ENCODE assay signal across 18 cellular contexts in the genomic region with DNA sequence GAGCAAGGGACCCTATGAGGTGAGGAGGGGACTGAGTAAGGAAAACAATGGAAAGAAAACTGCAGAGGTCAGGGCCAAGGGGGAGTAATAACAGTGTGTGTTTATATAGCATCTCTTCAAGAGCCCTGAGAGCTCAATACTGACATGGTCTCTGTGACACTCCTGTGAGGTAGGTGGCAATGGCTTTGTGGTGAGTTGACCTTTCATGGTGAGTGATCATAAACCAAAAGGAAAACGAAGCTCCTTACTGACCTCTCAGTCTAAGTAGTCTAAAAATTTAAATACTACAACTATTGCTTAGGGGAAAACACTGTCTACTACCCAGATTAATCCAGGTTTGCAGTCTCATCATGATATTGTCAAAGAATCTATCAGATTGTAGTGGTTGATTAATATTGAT.
DNase-seq lines count a peak whose midpoint lies in the region; ATAC-seq, FAIRE-seq and TF ChIP-seq lines count a peak whose summit lies in the region.
"Had no signal": no experiment of that assay in that cellular context is flagged by ENCODE, and none has a peak within 500 bp of the region (broad histone marks: within the 10 kb centered on the region; RNA-seq: fewer than 3 reads in every experiment).

No MANE protein-coding gene starts in this region.

- H3K79me2 ChIP-seq in GM12878 (ENCODE audit: control insufficient read depth, insufficient read depth, low read length) = no peaks in the 10 kb centered on the region

- CTCF ChIA-PET in GM12878 (lab: Yijun Ruan, JAX) = interaction anchor here (0.5 to 1.0 kb wide), 2 partner anchors 44 to 221 kb away, joined by 3 read pairs; no protein-coding TSS in a partner anchor

- H3K4me3 ChIP-seq in GM12878 = no peak overlapping the region

- H3K4me1 ChIP-seq in GM12878 (ENCODE audit: control insufficient read depth, insufficient read depth, low read length) = no peaks in the 10 kb centered on the region

- no TSS peak for BruUV-seq in GM12878 (replicated peaks; lab: Mats Ljungman, UMichigan)

- in situ Hi-C loops in GM12878 (cut with MboI) = no loop called here

- no peak for TF ChIP-seq CTCF in GM12878 (IDR thresholded peaks at IDR 0.05 in 2 of 3, conservative IDR thresholded peaks at IDR 0.05 in 1 of 3; ENCODE audit: control insufficient read depth in 2 of 3, extremely low read depth in 1 of 3, insufficient read depth in 1 of 3, low read depth in 3 of 3, low read length in 3 of 3)

- H3K27ac ChIP-seq in GM12878 (ENCODE audit: control insufficient read depth, insufficient read depth) = no peak overlapping the region

- no peak for TF ChIP-seq EP300 in GM12878 (IDR thresholded peaks at IDR 0.05; ENCODE audit: borderline replicate concordance in 1 of 2, control insufficient read depth in 1 of 2, low read depth in 2 of 2, low read length in 2 of 2)

- SMC1A ChIA-PET in GM12878 (lab: Charles Lee; ENCODE audit: uncharacterized antibody, unreplicated experiment) = interaction anchor here (0.6 kb wide), 1 partner anchor 159 kb away, joined by 3 read pairs; no protein-coding TSS in a partner anchor

- no peak overlapping the region for H3K4me2 ChIP-seq in GM12878 (ENCODE audit: control insufficient read depth, insufficient read depth)

- no peaks in the 10 kb centered on the region for H3K9me3 ChIP-seq in GM12878 (replicated peaks; ENCODE audit: control insufficient read depth, insufficient read depth, low read length)

- no peaks in the 10 kb centered on the region for H4K20me1 ChIP-seq in GM12878 (ENCODE audit: control insufficient read depth, insufficient read depth)

- DNase-seq in GM12878 (ENCODE audit: low read depth, low spot score) = no peak
- no peak for DNase-seq in SKM-1 (lab: John Stamatoyannopoulos, UW; ENCODE audit: unreplicated experiment)
- no peak for DNase-seq in RPMI8226
- no peak for DNase-seq in SW480 (ENCODE audit: low spot score)
- no peak for DNase-seq in NCI-H2196 treated with DMSO at 0.1 percent for 48 hours (lab: John Stamatoyannopoulos, UW; ENCODE audit: unreplicated experiment)
- DNase-seq: activated effector memory CD4-positive, alpha-beta T cell treated with Interleukin-2 at 50 U/mL for 16 hours; anterior cingulate cortex; cerebellar nuclear complex; left cardiac atrium; NCI-H1105 treated with DMSO at 0.1 percent for 48 hours; NCI-H226; NK-92 treated with Interleukin-12 subunit alpha and Interleukin-12 subunit beta, amount 100 ng/mL, for 24 hours had no signal

- POLR2A ChIA-PET in GM12878 (lab: Charles Lee) = interaction anchor here (0.5 kb wide), 1 partner anchor 96 kb away, joined by 5 read pairs; no protein-coding TSS in a partner anchor

- WGBS in GM12878 (ENCODE audit: insufficient coverage, insufficient replicate concordance, low lambda C conversion rate, missing lambda C conversion rate) = 0% methylated on average over 1 of the region's 1 CpG

- FAIRE-seq in GM12878 (lab: Jason Lieb, UNC) = no peak
- FAIRE-seq: endometrium, H1 had no signal

- no peak for TF ChIP-seq POLR2A in GM12878 (IDR thresholded peaks at IDR 0.05; ENCODE audit: low read depth, low read length)

- no peaks in the 10 kb centered on the region for H3K36me3 ChIP-seq in GM12878 (ENCODE audit: control insufficient read depth in 2 of 2, insufficient read depth in 2 of 2, low read length in 1 of 2)

- no peak overlapping the region for H3K9ac ChIP-seq in GM12878 (ENCODE audit: control insufficient read depth, insufficient read depth, low read length)

- RAD21 ChIA-PET in GM12878 (lab: Charles Lee; ENCODE audit: unreplicated experiment) = no interaction called here

- ATAC-seq in GM18520 (IDR thresholded peaks at IDR 0.05; ENCODE audit: unreplicated experiment) (peak; percentile 95), GM21381 (IDR thresholded peaks at IDR 0.05; ENCODE audit: unreplicated experiment) (peak; percentile 73), HG02973 (IDR thresholded peaks at IDR 0.05; ENCODE audit: unreplicated experiment) (peak; percentile 61), GM12878 (peak; percentile 42)
- ATAC-seq: left cardiac atrium, sciatic nerve had no signal

- TF ChIP-seq RAD21 in GM12878 (IDR thresholded peaks at IDR 0.05; ENCODE audit: insufficient read depth, low read depth, low read length) = no peak

- H3K27me3 ChIP-seq in GM12878 (replicated peaks in 1 of 2; ENCODE audit: control insufficient read depth in 2 of 2, insufficient read depth in 2 of 2, low read length in 1 of 2) = no peaks in the 10 kb centered on the region; a peak in 1 of 4 replicates

- intact Hi-C loops in GM12878 (cut with micrococcal nuclease; ENCODE audit: unreplicated experiment) = no loop called here

- no peak overlapping the region for H2AFZ ChIP-seq in GM12878 (ENCODE audit: control insufficient read depth, low read depth, low read length)

TF ChIP-seq in GM12878, 131 proteins besides CTCF, POLR2A, EP300 and RAD21:
- no peak for TF ChIP-seq ESRRA (IDR thresholded peaks at IDR 0.05; ENCODE audit: low read length)
- 0 out of 2 replicates have a peak, but pooled peaks have one; percentile 28 for TF ChIP-seq RUNX3 (IDR thresholded peaks at IDR 0.05; ENCODE audit: low read length)
- no peak for TF ChIP-seq NR2F1 (conservative IDR thresholded peaks at IDR 0.05)

Comparison
In these comparisons a context has a peak if more than half of its experiments do, and no peak if none do; other contexts are left out.
1. ATAC-seq: peak in every context shown above with its lines; median percentile 95 in GM18520; 73 in GM21381; 61 in HG02973; 42 in GM12878.